ENCODE assay signal across 3 cellular contexts in the genomic region with DNA sequence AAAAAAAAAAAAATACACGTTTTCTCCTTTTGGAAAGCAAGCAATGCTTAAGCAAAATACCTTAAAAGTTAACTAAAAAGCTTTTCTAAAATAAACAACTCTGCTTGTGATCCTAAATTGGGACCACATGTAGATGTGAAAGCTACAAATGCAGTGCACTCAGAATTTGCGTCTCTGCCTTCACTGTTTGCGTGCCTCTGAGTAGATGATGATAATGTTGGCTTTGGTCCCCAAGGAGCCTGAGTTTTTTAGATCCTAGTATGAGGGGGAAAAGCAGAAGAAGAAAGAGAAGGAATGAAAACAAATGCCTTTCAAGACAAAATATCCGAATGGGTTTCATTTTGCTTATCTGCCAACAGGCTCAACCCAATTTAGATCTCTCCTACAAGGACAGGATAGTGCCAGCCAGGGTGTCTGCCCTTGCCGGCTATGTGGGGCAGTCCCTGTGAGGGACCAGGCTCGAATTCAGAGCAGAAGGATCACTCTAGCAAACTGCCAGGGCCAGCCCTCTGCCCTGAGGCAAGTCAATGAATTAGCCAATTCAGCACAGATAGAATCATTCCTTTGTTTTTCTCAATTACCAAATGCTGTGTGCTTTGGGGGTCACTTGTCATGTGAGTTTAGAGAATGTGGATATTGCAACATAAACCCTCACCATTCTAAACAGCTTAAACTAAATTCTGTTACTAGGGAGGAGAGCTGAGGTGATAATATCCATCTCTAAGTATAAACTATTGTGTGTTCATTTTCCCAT.
TF ChIP-seq lines count a peak whose summit lies in the region.

No MANE protein-coding gene starts in this region.

TF ChIP-seq in A549, 52 proteins besides CTCF, POLR2A, EP300 and RAD21:
- peak in 1 of 2 experiments; percentile 25; a peak in 1 of 4 replicates for TF ChIP-seq CEBPB (IDR thresholded peaks at IDR 0.05)
- no peak for TF ChIP-seq HOXB13 (CRISPR knock-in tag; IDR thresholded peaks at IDR 0.05; ENCODE audit: low read depth)

TF ChIP-seq in H1, 55 proteins besides CTCF, POLR2A, EP300 and RAD21:
- no peak for TF ChIP-seq JUN (IDR thresholded peaks at IDR 0.05; ENCODE audit: low read depth, low read length)
- TF ChIP-seq, protein P1, sequence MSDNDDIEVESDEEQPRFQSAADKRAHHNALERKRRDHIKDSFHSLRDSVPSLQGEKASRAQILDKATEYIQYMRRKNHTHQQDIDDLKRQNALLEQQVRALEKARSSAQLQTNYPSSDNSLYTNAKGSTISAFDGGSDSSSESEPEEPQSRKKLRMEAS (IDR thresholded peaks at IDR 0.05), result no peak
- TF ChIP-seq SP2 (IDR thresholded peaks at IDR 0.05; ENCODE audit: low read length), result no peak
- no peak for TF ChIP-seq CTBP2 (IDR thresholded peaks at IDR 0.05; ENCODE audit: borderline replicate concordance, insufficient read depth, insufficient read length, low read length)
- no peak for TF ChIP-seq RFX5 (IDR thresholded peaks at IDR 0.05; ENCODE audit: borderline replicate concordance, low read depth, low read length)
- TF ChIP-seq POU5F1 (IDR thresholded peaks at IDR 0.05; ENCODE audit: low read depth, low read length), result no peak
- TF ChIP-seq, protein P2, sequence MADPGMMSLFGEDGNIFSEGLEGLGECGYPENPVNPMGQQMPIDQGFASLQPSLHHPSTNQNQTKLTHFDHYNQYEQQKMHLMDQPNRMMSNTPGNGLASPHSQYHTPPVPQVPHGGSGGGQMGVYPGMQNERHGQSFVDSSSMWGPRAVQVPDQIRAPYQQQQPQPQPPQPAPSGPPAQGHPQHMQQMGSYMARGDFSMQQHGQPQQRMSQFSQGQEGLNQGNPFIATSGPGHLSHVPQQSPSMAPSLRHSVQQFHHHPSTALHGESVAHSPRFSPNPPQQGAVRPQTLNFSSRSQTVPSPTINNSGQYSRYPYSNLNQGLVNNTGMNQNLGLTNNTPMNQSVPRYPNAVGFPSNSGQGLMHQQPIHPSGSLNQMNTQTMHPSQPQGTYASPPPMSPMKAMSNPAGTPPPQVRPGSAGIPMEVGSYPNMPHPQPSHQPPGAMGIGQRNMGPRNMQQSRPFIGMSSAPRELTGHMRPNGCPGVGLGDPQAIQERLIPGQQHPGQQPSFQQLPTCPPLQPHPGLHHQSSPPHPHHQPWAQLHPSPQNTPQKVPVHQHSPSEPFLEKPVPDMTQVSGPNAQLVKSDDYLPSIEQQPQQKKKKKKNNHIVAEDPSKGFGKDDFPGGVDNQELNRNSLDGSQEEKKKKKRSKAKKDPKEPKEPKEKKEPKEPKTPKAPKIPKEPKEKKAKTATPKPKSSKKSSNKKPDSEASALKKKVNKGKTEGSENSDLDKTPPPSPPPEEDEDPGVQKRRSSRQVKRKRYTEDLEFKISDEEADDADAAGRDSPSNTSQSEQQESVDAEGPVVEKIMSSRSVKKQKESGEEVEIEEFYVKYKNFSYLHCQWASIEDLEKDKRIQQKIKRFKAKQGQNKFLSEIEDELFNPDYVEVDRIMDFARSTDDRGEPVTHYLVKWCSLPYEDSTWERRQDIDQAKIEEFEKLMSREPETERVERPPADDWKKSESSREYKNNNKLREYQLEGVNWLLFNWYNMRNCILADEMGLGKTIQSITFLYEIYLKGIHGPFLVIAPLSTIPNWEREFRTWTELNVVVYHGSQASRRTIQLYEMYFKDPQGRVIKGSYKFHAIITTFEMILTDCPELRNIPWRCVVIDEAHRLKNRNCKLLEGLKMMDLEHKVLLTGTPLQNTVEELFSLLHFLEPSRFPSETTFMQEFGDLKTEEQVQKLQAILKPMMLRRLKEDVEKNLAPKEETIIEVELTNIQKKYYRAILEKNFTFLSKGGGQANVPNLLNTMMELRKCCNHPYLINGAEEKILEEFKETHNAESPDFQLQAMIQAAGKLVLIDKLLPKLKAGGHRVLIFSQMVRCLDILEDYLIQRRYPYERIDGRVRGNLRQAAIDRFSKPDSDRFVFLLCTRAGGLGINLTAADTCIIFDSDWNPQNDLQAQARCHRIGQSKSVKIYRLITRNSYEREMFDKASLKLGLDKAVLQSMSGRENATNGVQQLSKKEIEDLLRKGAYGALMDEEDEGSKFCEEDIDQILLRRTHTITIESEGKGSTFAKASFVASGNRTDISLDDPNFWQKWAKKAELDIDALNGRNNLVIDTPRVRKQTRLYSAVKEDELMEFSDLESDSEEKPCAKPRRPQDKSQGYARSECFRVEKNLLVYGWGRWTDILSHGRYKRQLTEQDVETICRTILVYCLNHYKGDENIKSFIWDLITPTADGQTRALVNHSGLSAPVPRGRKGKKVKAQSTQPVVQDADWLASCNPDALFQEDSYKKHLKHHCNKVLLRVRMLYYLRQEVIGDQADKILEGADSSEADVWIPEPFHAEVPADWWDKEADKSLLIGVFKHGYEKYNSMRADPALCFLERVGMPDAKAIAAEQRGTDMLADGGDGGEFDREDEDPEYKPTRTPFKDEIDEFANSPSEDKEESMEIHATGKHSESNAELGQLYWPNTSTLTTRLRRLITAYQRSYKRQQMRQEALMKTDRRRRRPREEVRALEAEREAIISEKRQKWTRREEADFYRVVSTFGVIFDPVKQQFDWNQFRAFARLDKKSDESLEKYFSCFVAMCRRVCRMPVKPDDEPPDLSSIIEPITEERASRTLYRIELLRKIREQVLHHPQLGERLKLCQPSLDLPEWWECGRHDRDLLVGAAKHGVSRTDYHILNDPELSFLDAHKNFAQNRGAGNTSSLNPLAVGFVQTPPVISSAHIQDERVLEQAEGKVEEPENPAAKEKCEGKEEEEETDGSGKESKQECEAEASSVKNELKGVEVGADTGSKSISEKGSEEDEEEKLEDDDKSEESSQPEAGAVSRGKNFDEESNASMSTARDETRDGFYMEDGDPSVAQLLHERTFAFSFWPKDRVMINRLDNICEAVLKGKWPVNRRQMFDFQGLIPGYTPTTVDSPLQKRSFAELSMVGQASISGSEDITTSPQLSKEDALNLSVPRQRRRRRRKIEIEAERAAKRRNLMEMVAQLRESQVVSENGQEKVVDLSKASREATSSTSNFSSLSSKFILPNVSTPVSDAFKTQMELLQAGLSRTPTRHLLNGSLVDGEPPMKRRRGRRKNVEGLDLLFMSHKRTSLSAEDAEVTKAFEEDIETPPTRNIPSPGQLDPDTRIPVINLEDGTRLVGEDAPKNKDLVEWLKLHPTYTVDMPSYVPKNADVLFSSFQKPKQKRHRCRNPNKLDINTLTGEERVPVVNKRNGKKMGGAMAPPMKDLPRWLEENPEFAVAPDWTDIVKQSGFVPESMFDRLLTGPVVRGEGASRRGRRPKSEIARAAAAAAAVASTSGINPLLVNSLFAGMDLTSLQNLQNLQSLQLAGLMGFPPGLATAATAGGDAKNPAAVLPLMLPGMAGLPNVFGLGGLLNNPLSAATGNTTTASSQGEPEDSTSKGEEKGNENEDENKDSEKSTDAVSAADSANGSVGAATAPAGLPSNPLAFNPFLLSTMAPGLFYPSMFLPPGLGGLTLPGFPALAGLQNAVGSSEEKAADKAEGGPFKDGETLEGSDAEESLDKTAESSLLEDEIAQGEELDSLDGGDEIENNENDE (IDR thresholded peaks at IDR 0.05; ENCODE audit: insufficient replicate concordance, low read length), result no peak
- no peak for TF ChIP-seq RBBP5 (IDR thresholded peaks at IDR 0.05; ENCODE audit: borderline replicate concordance, low read depth, low read length)

TF ChIP-seq in liver, 16 proteins besides CTCF, POLR2A, EP300 and RAD21:
- TF ChIP-seq HNF4G (IDR thresholded peaks at IDR 0.05) (no peak), HNF4A (conservative IDR thresholded peaks at IDR 0.05) (peak in 1 of 2 donors; percentile 43), RXRA (IDR thresholded peaks at IDR 0.05) (peak in 1 of 2 donors; percentile 55), SP1 (IDR thresholded peaks at IDR 0.05) (peak; percentile 19), FOXA1 (IDR thresholded peaks at IDR 0.05) (no peak), NR2F2 (IDR thresholded peaks at IDR 0.05) (no peak), EGR1 (IDR thresholded peaks at IDR 0.05; ENCODE audit: low read depth in 2 of 2) (no peak), JUND (IDR thresholded peaks at IDR 0.05) (peak in 1 of 2 donors; percentile 26)
- TF ChIP-seq, protein P3, sequence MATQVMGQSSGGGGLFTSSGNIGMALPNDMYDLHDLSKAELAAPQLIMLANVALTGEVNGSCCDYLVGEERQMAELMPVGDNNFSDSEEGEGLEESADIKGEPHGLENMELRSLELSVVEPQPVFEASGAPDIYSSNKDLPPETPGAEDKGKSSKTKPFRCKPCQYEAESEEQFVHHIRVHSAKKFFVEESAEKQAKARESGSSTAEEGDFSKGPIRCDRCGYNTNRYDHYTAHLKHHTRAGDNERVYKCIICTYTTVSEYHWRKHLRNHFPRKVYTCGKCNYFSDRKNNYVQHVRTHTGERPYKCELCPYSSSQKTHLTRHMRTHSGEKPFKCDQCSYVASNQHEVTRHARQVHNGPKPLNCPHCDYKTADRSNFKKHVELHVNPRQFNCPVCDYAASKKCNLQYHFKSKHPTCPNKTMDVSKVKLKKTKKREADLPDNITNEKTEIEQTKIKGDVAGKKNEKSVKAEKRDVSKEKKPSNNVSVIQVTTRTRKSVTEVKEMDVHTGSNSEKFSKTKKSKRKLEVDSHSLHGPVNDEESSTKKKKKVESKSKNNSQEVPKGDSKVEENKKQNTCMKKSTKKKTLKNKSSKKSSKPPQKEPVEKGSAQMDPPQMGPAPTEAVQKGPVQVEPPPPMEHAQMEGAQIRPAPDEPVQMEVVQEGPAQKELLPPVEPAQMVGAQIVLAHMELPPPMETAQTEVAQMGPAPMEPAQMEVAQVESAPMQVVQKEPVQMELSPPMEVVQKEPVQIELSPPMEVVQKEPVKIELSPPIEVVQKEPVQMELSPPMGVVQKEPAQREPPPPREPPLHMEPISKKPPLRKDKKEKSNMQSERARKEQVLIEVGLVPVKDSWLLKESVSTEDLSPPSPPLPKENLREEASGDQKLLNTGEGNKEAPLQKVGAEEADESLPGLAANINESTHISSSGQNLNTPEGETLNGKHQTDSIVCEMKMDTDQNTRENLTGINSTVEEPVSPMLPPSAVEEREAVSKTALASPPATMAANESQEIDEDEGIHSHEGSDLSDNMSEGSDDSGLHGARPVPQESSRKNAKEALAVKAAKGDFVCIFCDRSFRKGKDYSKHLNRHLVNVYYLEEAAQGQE (IDR thresholded peaks at IDR 0.05), result no peak
- TF ChIP-seq, protein P1 (IDR thresholded peaks at IDR 0.05), result no peak
- TF ChIP-seq, protein P4, sequence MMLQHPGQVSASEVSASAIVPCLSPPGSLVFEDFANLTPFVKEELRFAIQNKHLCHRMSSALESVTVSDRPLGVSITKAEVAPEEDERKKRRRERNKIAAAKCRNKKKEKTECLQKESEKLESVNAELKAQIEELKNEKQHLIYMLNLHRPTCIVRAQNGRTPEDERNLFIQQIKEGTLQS (IDR thresholded peaks at IDR 0.05), result no peak
TF ChIP-seq in liver: peak in this region for 4.
